ENCODE assay signal across 10 cellular contexts in the genomic region with DNA sequence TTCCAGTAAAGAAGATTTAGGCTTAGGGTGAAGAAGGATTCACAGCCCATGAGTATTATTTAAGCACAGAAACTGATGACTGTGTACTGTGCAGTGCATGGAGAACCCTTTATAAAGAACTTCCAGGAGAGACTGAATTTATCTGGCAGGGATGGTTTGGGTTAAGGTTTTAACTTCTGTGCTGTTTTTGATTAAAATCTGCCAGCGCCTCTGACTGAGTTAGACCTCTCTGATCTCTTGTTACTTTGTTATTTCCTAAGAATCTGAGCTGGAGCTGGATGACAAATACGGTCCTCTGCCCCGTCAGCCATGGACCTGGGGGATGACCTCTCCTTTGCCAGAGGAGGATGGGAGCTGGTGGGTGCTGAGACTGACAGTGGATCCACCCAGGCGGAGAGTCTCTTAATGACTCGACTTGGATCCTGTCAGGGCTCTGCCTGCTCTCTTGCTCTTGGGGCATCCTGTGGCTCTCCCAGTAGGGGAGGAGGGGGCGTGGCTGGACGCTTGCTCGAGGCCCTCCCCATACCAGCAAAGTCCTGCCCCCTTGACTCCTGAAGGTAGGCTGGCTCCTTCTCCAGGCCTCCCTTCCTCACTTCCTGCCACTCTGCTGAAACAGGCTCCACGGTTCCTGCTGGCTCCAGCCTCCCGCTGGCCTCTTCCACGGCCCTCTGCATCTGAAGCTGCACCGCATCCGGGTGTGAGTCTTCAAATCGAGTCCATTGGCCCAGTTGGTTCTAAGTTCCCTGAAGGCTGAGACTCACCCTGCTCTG. TPM values are rescaled to one million over a fixed set of nuclear protein-coding genes. Genes with fewer than 3 reads are reported as not detected.
DNase-seq lines count a peak whose midpoint lies in the region; ATAC-seq and TF ChIP-seq lines count a peak whose summit lies in the region.
"Had no signal": no experiment of that assay in that cellular context is flagged by ENCODE, and none has a peak within 500 bp of the region (broad histone marks: within the 10 kb centered on the region; RNA-seq: fewer than 3 reads in every experiment).

No MANE protein-coding gene starts in this region.

- peaks cover 0 to 8% of the 10 kb centered on the region in 2 donors for H3K4me1 ChIP-seq in adrenal gland (replicated peaks in 1 of 2)
- H3K4me1 ChIP-seq in testis: peaks cover 39% of the 10 kb centered on the region
- H3K4me1 ChIP-seq: Peyer's patch had no signal

- WGBS in adrenal gland, 4 donors: 54 to 70% (median 67%) methylated on average over 8 to 14 of the region's 14 CpGs
- 53 to 62% methylated on average over 9 to 13 of the region's 14 CpGs for WGBS in testis, 2 donors

- H3K27me3 ChIP-seq in adrenal gland (no peaks in the 10 kb centered on the region), testis (no peaks in the 10 kb centered on the region)
- H3K27me3 ChIP-seq: Peyer's patch had no signal

- H3K9me3 ChIP-seq in adrenal gland (replicated peaks in 1 of 3): no peaks in the 10 kb centered on the region
- no peaks in the 10 kb centered on the region for H3K9me3 ChIP-seq in testis
- H3K9me3 ChIP-seq: Peyer's patch had no signal

- peak; percentile 42 for DNase-seq in DMS 273 (lab: John Stamatoyannopoulos, UW; ENCODE audit: unreplicated experiment)
- DNase-seq in DMS 273 treated with DMSO at 0.1 percent for 48 hours (lab: John Stamatoyannopoulos, UW): no peak
- DNase-seq in adrenal gland: peak in 6 of 7 donors; percentile 49 to 78 (median 59)
- DNase-seq in iPS DF 4.7 (ENCODE audit: extremely low read depth, low spot score): peak; percentile 71
- peak; percentile 26 for DNase-seq in testis

- H3K4me3 ChIP-seq in adrenal gland: no peak overlapping the region
- H3K4me3 ChIP-seq in testis: no peak overlapping the region
- H3K4me3 ChIP-seq: Peyer's patch had no signal

- ATAC-seq in GM19452 (IDR thresholded peaks at IDR 0.05; ENCODE audit: unreplicated experiment) (no peak), HG03439 (IDR thresholded peaks at IDR 0.05; ENCODE audit: unreplicated experiment) (no peak), GM19467 (IDR thresholded peaks at IDR 0.05; ENCODE audit: unreplicated experiment) (no peak)

- intact Hi-C loops in adrenal gland (cut with DNase I): no loop called here
- intact Hi-C loops in testis (cut with DNase I; ENCODE audit: low total_unique reads): no loop called here

- no peak for TF ChIP-seq CTCF in adrenal gland (IDR thresholded peaks at IDR 0.05)
- TF ChIP-seq CTCF in testis (IDR thresholded peaks at IDR 0.05): no peak

- H3K27ac ChIP-seq in adrenal gland (peak overlapping the region in 1 of 5 donors; percentile 62), testis (no peak overlapping the region)
- H3K27ac ChIP-seq: 22Rv1, Peyer's patch had no signal

- TF ChIP-seq POLR2A in adrenal gland (IDR thresholded peaks at IDR 0.05) (no peak), testis (IDR thresholded peaks at IDR 0.05) (no peak)

- H3K36me3 ChIP-seq in adrenal gland (replicated peaks in 1 of 2) (no peaks in the 10 kb centered on the region), testis (ENCODE audit: low read depth, missing control alignments) (no peaks in the 10 kb centered on the region)
- H3K36me3 ChIP-seq: Peyer's patch had no signal

RNA-seq across cellular contexts. Expression of gene MAP3K14, which starts 24.8 kb away (rescaled TPM):
- total RNA-seq in adrenal gland (1 to 10 TPM; 2.4 to 9.7 (median 7.2) TPM), testis (10 to 100 TPM; 12.4 to 14.6 TPM)
- polyA plus RNA-seq in adrenal gland (10 to 100 TPM in 1 of 3 donors, 1 to 10 TPM in 2; 2.9 to 14.7 (median 7.7) TPM), testis (ENCODE audit: insufficient read depth, low read depth, low replicate concordance) (24.9 TPM)
